16 cellular contexts compared by ENCODE assay signal in genomic region chr6:148757944-148758343, GRCh38. TPM values are rescaled to one million over a fixed set of nuclear protein-coding genes. Genes with fewer than 3 reads are reported as not detected.
DNase-seq lines count a peak whose midpoint lies in the region; ATAC-seq, FAIRE-seq and TF ChIP-seq lines count a peak whose summit lies in the region.
"Had no signal": no experiment of that assay in that cellular context is flagged by ENCODE, and none has a peak within 500 bp of the region (broad histone marks: within the 10 kb centered on the region; RNA-seq: fewer than 3 reads in every experiment).

No MANE protein-coding gene starts in this region.

- WGBS in psoas muscle, 3 donors, result 0 to 25% (median 3%) methylated on average over 1 of the region's 1 CpG
- 0 to 34% methylated on average over 1 of the region's 1 CpG for WGBS in pancreas, 2 donors

- no peaks in the 10 kb centered on the region for H3K9me3 ChIP-seq in psoas muscle
- no peaks in the 10 kb centered on the region for H3K9me3 ChIP-seq in pancreas
- H3K9me3 ChIP-seq: body of pancreas, upper lobe of right lung had no signal

- no peaks in the 10 kb centered on the region for H3K27me3 ChIP-seq in GM23338 (ENCODE audit: insufficient read depth)
- no peaks in the 10 kb centered on the region for H3K27me3 ChIP-seq in psoas muscle (ENCODE audit: insufficient read depth in 3 of 3, low read length in 2 of 3)
- no peaks in the 10 kb centered on the region for H3K27me3 ChIP-seq in pancreas
- H3K27me3 ChIP-seq: body of pancreas, upper lobe of right lung had no signal

- H3F3A ChIP-seq in GM23338 (replicated peaks; ENCODE audit: low read depth), result no peaks in the 10 kb centered on the region

- no peaks in the 10 kb centered on the region for H3K9me2 ChIP-seq in GM23338 (ENCODE audit: insufficient read depth)

- no peak overlapping the region for H2AFZ ChIP-seq in GM23338

- TF ChIP-seq CTCF in GM23338 (conservative IDR thresholded peaks at IDR 0.05; ENCODE audit: low read depth in 2 of 2), result no peak
- TF ChIP-seq CTCF in NB4 (IDR thresholded peaks at IDR 0.05; ENCODE audit: low read depth, low read length), result no peak
- TF ChIP-seq CTCF in psoas muscle (IDR thresholded peaks at IDR 0.05), result no peak
- TF ChIP-seq CTCF in pancreas (IDR thresholded peaks at IDR 0.05), result no peak

- no peak overlapping the region for H3K4me3 ChIP-seq in GM23338
- no peak overlapping the region for H3K4me3 ChIP-seq in NB4 (ENCODE audit: low read depth, low read length)
- H3K4me3 ChIP-seq in psoas muscle, result no peak overlapping the region
- no peak overlapping the region for H3K4me3 ChIP-seq in pancreas
- H3K4me3 ChIP-seq: body of pancreas, upper lobe of right lung had no signal

- H3K36me3 ChIP-seq in GM23338 (ENCODE audit: insufficient read depth), result no peaks in the 10 kb centered on the region
- no peaks in the 10 kb centered on the region for H3K36me3 ChIP-seq in psoas muscle (ENCODE audit: insufficient read depth in 1 of 2, low read depth in 1 of 2)
- no peaks in the 10 kb centered on the region for H3K36me3 ChIP-seq in pancreas
- H3K36me3 ChIP-seq: upper lobe of right lung had no signal

- H3K79me2 ChIP-seq in GM23338 (replicated peaks; ENCODE audit: insufficient read depth), result peaks cover 100% of the 10 kb centered on the region

- H3K27ac Mint-ChIP-seq in GM23338 (peak overlapping the region; percentile 2; the same call in 1 of the 2 replicates), memory B cell (peak overlapping the region; percentile 99)

- no peak overlapping the region for H3K27ac ChIP-seq in GM23338 (ENCODE audit: low read depth)
- no peak overlapping the region for H3K27ac ChIP-seq in psoas muscle
- no peak overlapping the region for H3K27ac ChIP-seq in pancreas
- H3K27ac ChIP-seq: body of pancreas, upper lobe of right lung had no signal

- ATAC-seq in GM23338, result no peak
- no peak for ATAC-seq in memory B cell (ENCODE audit: low read depth)
- no peak for ATAC-seq in psoas muscle
- no peak for ATAC-seq in pancreas
- no peak for ATAC-seq in GM19324 (IDR thresholded peaks at IDR 0.05; ENCODE audit: low FRiP score, unreplicated experiment)
- ATAC-seq: body of pancreas, Panc1 had no signal

- peak; percentile 65 for DNase-seq in SKM-1 treated with dmso at 0.1 percent for 144 hours (lab: John Stamatoyannopoulos, UW; ENCODE audit: unreplicated experiment)
- no peak for DNase-seq in SKM-1 (lab: John Stamatoyannopoulos, UW; ENCODE audit: unreplicated experiment)
- DNase-seq in GM23338 (ENCODE audit: low spot score), result no peak
- peak; percentile 9 for DNase-seq in NB4 (ENCODE audit: low read depth)
- no peak for DNase-seq in memory B cell (ENCODE audit: low spot score in 2 of 2)
- DNase-seq in psoas muscle, result no peak
- no peak for DNase-seq in pancreas
- DNase-seq: 8988T, DMS53, NCI-H2107, T1000, upper lobe of right lung had no signal

- H3K36me3 Mint-ChIP-seq in GM23338 (ENCODE audit: low read depth) (peaks cover 4% of the 10 kb centered on the region; the same call in 1 of the 3 replicates), memory B cell (peaks cover 7% of the 10 kb centered on the region)

- H3K27me3 Mint-ChIP-seq in GM23338 (ENCODE audit: insufficient read depth, low read depth, poor library complexity), result peaks cover 3% of the 10 kb centered on the region
- H3K27me3 Mint-ChIP-seq in memory B cell, result no peaks in the 10 kb centered on the region

- H3K9me3 Mint-ChIP-seq in GM23338 (no peaks in the 10 kb centered on the region), memory B cell (peaks cover 2% of the 10 kb centered on the region)

- intact Hi-C loops in psoas muscle (cut with DNase I) (no loop called here), pancreas (cut with DNase I) (no loop called here)

- H3K4me3 Mint-ChIP-seq in GM23338, result no peak overlapping the region
- peak overlapping the region; percentile 31 for H3K4me3 Mint-ChIP-seq in memory B cell

- H3K4me1 ChIP-seq in GM23338 (ENCODE audit: insufficient read depth) (peaks cover 59% of the 10 kb centered on the region), psoas muscle (no peaks in the 10 kb centered on the region), pancreas (no peaks in the 10 kb centered on the region)

- TF ChIP-seq POLR2A in NB4 (IDR thresholded peaks at IDR 0.05; ENCODE audit: extremely low read depth, insufficient read length), result no peak

- FAIRE-seq in pancreas (lab: Jason Lieb, UNC), result no peak
- FAIRE-seq: endometrium had no signal

- peaks cover 63% of the 10 kb centered on the region for H3K4me1 Mint-ChIP-seq in GM23338
- H3K4me1 Mint-ChIP-seq in memory B cell, result peaks cover 40% of the 10 kb centered on the region

- no peak overlapping the region for H3K4me2 ChIP-seq in GM23338

- H4K20me1 ChIP-seq in GM23338 (replicated peaks; ENCODE audit: insufficient read depth), result peaks cover 51% of the 10 kb centered on the region

TF ChIP-seq in GM23338, 12 proteins besides CTCF, POLR2A, EP300 and RAD21 (continues in another document):
- no peak for TF ChIP-seq EZH2phosphoT487 (IDR thresholded peaks at IDR 0.05; ENCODE audit: unreplicated experiment)
- TF ChIP-seq STAT1 (IDR thresholded peaks at IDR 0.05; ENCODE audit: unreplicated experiment), result no peak
- TF ChIP-seq ZNF462 (CRISPR knock-in tag; IDR thresholded peaks at IDR 0.05), result no peak
- no peak for TF ChIP-seq ZNF331 (CRISPR knock-in tag; IDR thresholded peaks at IDR 0.05; ENCODE audit: low read depth)

RNA-seq across cellular contexts. Expression of gene UST, which starts 11.1 kb away (rescaled TPM):
- total RNA-seq in GM23338 (2014; rRNA removed; shearing (Covaris generic)), result 32.3 and 33.0 TPM in 2 replicates
- polyA plus RNA-seq in GM23338 (2016; fragmentation: Nextera tagmentation; extraction: Ambion mirVana) (12.6 TPM in 2 replicates), psoas muscle (1 to 10 TPM in 2 of 3 donors, under 1 TPM in 1; 0.79 to 2.6 (median 1.3) TPM), pancreas (1 to 10 TPM; 3.7 to 4.3 TPM)
- total RNA-seq in psoas muscle (1 to 10 TPM; 1.2 to 2.3 (median 2.0) TPM), pancreas (10 to 100 TPM in 4 of 6 donors, 1 to 10 TPM in 2; 3.8 to 20.9 (median 12.0) TPM)

Comparison
In these comparisons a context has a peak if more than half of its experiments do, and no peak if none do; other contexts are left out.
1. DNase-seq: peak in SKM-1 treated with dmso at 0.1 percent for 144 hours (single experiment) and NB4 (single experiment); none in SKM-1 (single experiment), GM23338 (single experiment), memory B cell (0 of 2), psoas muscle (0 of 2) and pancreas (0 of 6).